28 cellular contexts compared by ENCODE assay signal in genomic region chr5:26660116-26660515, GRCh38.
"Had no signal": no experiment of that assay in that cellular context is flagged by ENCODE, and none has a peak within 500 bp of the region (broad histone marks: within the 10 kb centered on the region; RNA-seq: fewer than 3 reads in every experiment).

No MANE protein-coding gene starts in this region.

- H3K4me3 ChIP-seq: ovary, psoas muscle, right lobe of liver, skin epidermis, smooth muscle cell, spleen, suprapubic skin, tibial artery, transverse colon, upper lobe of right lung, uterus had no signal

- H3K4me1 ChIP-seq: parathyroid adenoma, psoas muscle, right lobe of liver, spleen, suprapubic skin, testis, tibial artery, transverse colon, upper lobe of right lung, uterus had no signal

- H3K36me3 ChIP-seq: ovary, right lobe of liver, spleen, suprapubic skin, tibial artery, transverse colon, upper lobe of right lung, uterus had no signal

- H3K9ac ChIP-seq: parathyroid adenoma had no signal

- H3K79me2 ChIP-seq: parathyroid adenoma had no signal

- DNase-seq: naive thymus-derived CD8-positive, alpha-beta T cell; nephron progenitor cell; occipital lobe; ovary; psoas muscle; right cardiac atrium; right lobe of liver; spleen; stimulated activated CD4-positive, alpha-beta T cell treated with anti-CD3 and anti-CD28 coated beads, Interleukin-12 subunit alpha, Interleukin-12 subunit beta, amount 100 ng/mL, for 4 hours; stimulated activated CD4-positive, alpha-beta T cell treated with anti-CD3 and anti-CD28 coated beads, Interleukin-1b, Interleukin-23, amount 100 ng/mL, for 48 hours; stimulated activated CD4-positive, alpha-beta T cell treated with anti-CD3 and anti-CD28 coated beads, Interleukin-4, amount 100 ng/mL, for 1 hour; stimulated activated CD4-positive, alpha-beta T cell treated with anti-CD3 and anti-CD28 coated beads, Interleukin-4, amount 100 ng/mL, for 4 hours; stimulated activated CD8-positive, alpha-beta memory T cell treated with anti-CD3 and anti-CD28 coated beads, Interleukin-4, amount 100 ng/mL, for 48 hours; stimulated activated naive CD4-positive, alpha-beta T cell; stimulated activated naive CD8-positive, alpha-beta T cell treated with anti-CD3 and anti-CD28 coated beads, Interleukin-15, amount 100 ng/mL, for 72 hours; stimulated activated naive CD8-positive, alpha-beta T cell treated with anti-CD3 and anti-CD28 coated beads, Interleukin-15, Interleukin-2, amounts not matched to agents 100 U/mL and 50 U/mL, for 24 hours; substantia nigra; tibial artery; transverse colon; upper lobe of right lung; uterus had no signal

- H3K4me2 ChIP-seq: smooth muscle cell had no signal

- H3K27ac ChIP-seq: ovary, parathyroid adenoma, psoas muscle, right lobe of liver, skin epidermis, spleen, suprapubic skin, testis, tibial artery, transverse colon, upper lobe of right lung, uterus had no signal

- H3K9me3 ChIP-seq: ovary, psoas muscle, right lobe of liver, testis, upper lobe of right lung, uterus had no signal

- ATAC-seq: naive thymus-derived CD8-positive, alpha-beta T cell; natural killer cell treated with Interleukin-12 subunit alpha and Interleukin-12 subunit beta and Interleukin-15 and Interleukin-18, amount 100 ng/mL, for 72 hours; psoas muscle; right cardiac atrium; right lobe of liver; stimulated activated memory B cell treated with anti-CD40 and anti-IgM and Interleukin-4, amounts not matched to agents 10 μg/mL and 1 μg/mL and 100 μg/mL, for 72 hours; stimulated activated naive CD8-positive, alpha-beta T cell treated with anti-CD3 and anti-CD28 coated beads, Interleukin-15, amount 100 ng/mL, for 72 hours; stimulated activated naive CD8-positive, alpha-beta T cell treated with anti-CD3 and anti-CD28 coated beads, Interleukin-15, Interleukin-2, amounts not matched to agents 100 U/mL and 50 U/mL, for 24 hours; upper lobe of right lung had no signal

- H3K27me3 ChIP-seq: ovary, right lobe of liver, spleen, suprapubic skin, testis, tibial artery, transverse colon, upper lobe of right lung, uterus had no signal

- H2AFZ ChIP-seq: parathyroid adenoma had no signal
